Comparison of ENCODE assay signal across 17 cellular contexts in the genomic region with DNA sequence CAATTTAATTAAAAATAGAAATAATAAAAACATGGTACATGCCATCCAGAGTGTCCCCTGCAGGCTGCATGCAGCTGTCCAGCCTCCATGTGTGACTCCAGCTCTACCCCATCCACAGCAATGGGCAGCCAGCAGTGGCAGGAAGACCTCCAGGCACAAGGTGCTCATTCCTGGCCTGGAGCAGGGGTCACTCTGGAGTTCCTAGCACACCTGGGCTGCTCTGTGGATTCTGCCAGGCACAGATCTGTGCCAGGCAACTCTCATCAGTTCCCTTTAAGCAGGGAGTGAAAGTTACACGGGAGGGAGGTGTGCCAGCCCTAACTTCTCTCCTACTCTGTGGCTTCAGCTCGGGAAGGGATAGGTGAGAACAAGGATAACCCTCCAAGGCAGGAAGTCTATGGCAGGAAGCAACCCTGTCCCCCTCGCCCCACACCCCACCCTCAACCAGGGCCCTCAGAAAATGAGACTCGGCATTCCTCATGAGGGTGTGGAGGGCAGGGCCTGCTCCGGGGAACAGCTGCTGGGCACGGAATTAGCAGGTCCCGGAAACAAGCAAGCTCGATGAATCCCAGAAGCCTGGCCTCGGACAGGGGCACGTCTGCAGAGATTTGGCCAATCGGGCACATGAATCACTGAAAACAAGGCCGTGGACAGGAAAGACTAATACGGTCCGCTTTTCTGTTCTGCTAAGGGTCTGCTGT. TPM values are rescaled to one million over a fixed set of nuclear protein-coding genes. Genes with fewer than 3 reads are reported as not detected.
DNase-seq lines count a peak whose midpoint lies in the region; ATAC-seq and TF ChIP-seq lines count a peak whose summit lies in the region.
"Had no signal": no experiment of that assay in that cellular context is flagged by ENCODE, and none has a peak within 500 bp of the region (broad histone marks: within the 10 kb centered on the region; RNA-seq: fewer than 3 reads in every experiment).

No MANE protein-coding gene starts in this region.

- H3K36me3 ChIP-seq in RWPE2 (ENCODE audit: low read depth) (peaks cover 14% of the 10 kb centered on the region), rectal smooth muscle tissue (ENCODE audit: control insufficient read depth, insufficient read depth, low read length) (peaks cover 3% of the 10 kb centered on the region)
- H3K36me3 ChIP-seq: pancreas had no signal

- whole genome bisulfite sequencing in right cardiac atrium: 47% methylated on average over 14 of the region's 14 CpGs

- DNase-seq in ELF-1 (ENCODE audit: low read depth, low spot score): peak; percentile 45
- peak; percentile 97 for DNase-seq in RWPE2 (ENCODE audit: low spot score)
- DNase-seq in right cardiac atrium: no peak
- no peak for DNase-seq in ecto neural progenitor cell (ENCODE audit: low spot score)
- DNase-seq in D341Med (ENCODE audit: low spot score): no peak
- DNase-seq: AML-193, DND-41, foreskin melanocyte, MV-4-11, NCI-H2227 treated with DMSO at 0.1 percent for 48 hours, pancreas, T1000 had no signal

- TF ChIP-seq CTCF in RWPE2 (IDR thresholded peaks at IDR 0.05; ENCODE audit: poor library complexity, severe bottlenecking): peak; percentile 7

- H3K9ac ChIP-seq in rectal smooth muscle tissue (ENCODE audit: low read length): no peak overlapping the region

- H3K4me1 ChIP-seq in RWPE2 (ENCODE audit: insufficient read depth, poor library complexity, severe bottlenecking) (peaks cover 36% of the 10 kb centered on the region), right cardiac atrium (ENCODE audit: control insufficient read depth, insufficient read depth, low read length) (peaks cover 10% of the 10 kb centered on the region), rectal smooth muscle tissue (ENCODE audit: control insufficient read depth, insufficient read depth, low read length) (peaks cover 49% of the 10 kb centered on the region)
- H3K4me1 ChIP-seq: pancreas had no signal

- H3K4me3 ChIP-seq in RWPE2 (ENCODE audit: severe bottlenecking): no peak overlapping the region
- no peak overlapping the region for H3K4me3 ChIP-seq in right cardiac atrium (ENCODE audit: low read length)
- no peak overlapping the region for H3K4me3 ChIP-seq in rectal smooth muscle tissue (ENCODE audit: low read length)
- H3K4me3 ChIP-seq: pancreas had no signal

- intact Hi-C loops in right cardiac atrium (cut with DNase I): no loop called here

- H3K9me3 ChIP-seq in RWPE2 (ENCODE audit: severe bottlenecking) (no peaks in the 10 kb centered on the region), right cardiac atrium (ENCODE audit: control insufficient read depth, low read length) (no peaks in the 10 kb centered on the region)
- H3K9me3 ChIP-seq: pancreas had no signal

- H3K27me3 ChIP-seq in RWPE2 (ENCODE audit: insufficient read depth, poor library complexity, severe bottlenecking) (no peaks in the 10 kb centered on the region), right cardiac atrium (ENCODE audit: control insufficient read depth, insufficient read depth) (no peaks in the 10 kb centered on the region), rectal smooth muscle tissue (ENCODE audit: control insufficient read depth, insufficient read depth, low read length) (no peaks in the 10 kb centered on the region)

- H3K27ac ChIP-seq in RWPE2 (ENCODE audit: poor library complexity, severe bottlenecking) (peak overlapping the region; percentile 88), right cardiac atrium (ENCODE audit: low read length) (peak overlapping the region; percentile 42), rectal smooth muscle tissue (ENCODE audit: low read depth, low read length) (peak overlapping the region; percentile 96)
- H3K27ac ChIP-seq: pancreas had no signal

- peak; percentile 93 for ATAC-seq in RWPE2 (ENCODE audit: low read depth)
- no peak for ATAC-seq in right cardiac atrium
- ATAC-seq in HG03196 (IDR thresholded peaks at IDR 0.05; ENCODE audit: unreplicated experiment): no peak
- no peak for ATAC-seq in HG02588 (IDR thresholded peaks at IDR 0.05; ENCODE audit: unreplicated experiment)
- ATAC-seq: activated naive CD4-positive, alpha-beta T cell treated with anti-CD3 and anti-CD28 coated beads, Interleukin-2, amount 50 U/mL, for 72 hours; stimulated activated effector memory CD8-positive, alpha-beta T cell treated with anti-CD3 and anti-CD28 coated beads, Interleukin-12 subunit alpha, Interleukin-12 subunit beta, amount 100 ng/mL, for 72 hours had no signal

RNA-seq across cellular contexts. Expression of gene JPH2, which starts 10.0 kb away (rescaled TPM):
- total RNA-seq in right cardiac atrium: 100 to 1,000 TPM in 3 of 4 donors, 10 to 100 TPM in 1; 99.0 to 117 (median 107) TPM
- polyA plus RNA-seq in right cardiac atrium: 78.2 TPM

RNA-seq across cellular contexts. Expression of gene OSER1, which starts 33.6 kb away (rescaled TPM):
- total RNA-seq in right cardiac atrium: 10 to 100 TPM; 22.6 to 44.5 (median 36.1) TPM
- 27.4 TPM for polyA plus RNA-seq in right cardiac atrium

Comparison
In these comparisons a context has a peak if more than half of its experiments do, and no peak if none do; other contexts are left out.
1. DNase-seq: peak in ELF-1 (single experiment) and RWPE2 (single experiment); none in right cardiac atrium (0 of 3), ecto neural progenitor cell (single experiment) and D341Med (single experiment).
2. H3K27ac ChIP-seq: peak in every context shown above with its lines; median percentile 96 in rectal smooth muscle tissue; 88 in RWPE2; 42 in right cardiac atrium.